ENCODE assay signal across 9 cellular contexts in genomic region chr11:47918882-47919495, GRCh38.
A peak's percentile ranks its signal among the peaks of the same experiment; 100 is the strongest.
DNase-seq lines count a peak whose midpoint lies in the region; ATAC-seq and TF ChIP-seq lines count a peak whose summit lies in the region.
"Had no signal": no experiment of that assay in that cellular context is flagged by ENCODE, and none has a peak within 500 bp of the region (broad histone marks: within the 10 kb centered on the region; RNA-seq: fewer than 3 reads in every experiment).

No MANE protein-coding gene starts in this region.

- TF ChIP-seq CTCF in foreskin keratinocyte (conservative IDR thresholded peaks at IDR 0.05), result no peak

- no peak overlapping the region for H3K4me3 ChIP-seq in SJSA1
- H3K4me3 ChIP-seq in stomach smooth muscle (ENCODE audit: low read length in 2 of 2), result no peak overlapping the region
- H3K4me3 ChIP-seq: gastrocnemius medialis, ovary had no signal

- H3K36me3 ChIP-seq in SJSA1, result no peaks in the 10 kb centered on the region
- no peaks in the 10 kb centered on the region for H3K36me3 ChIP-seq in stomach smooth muscle (ENCODE audit: control insufficient read depth in 2 of 2, insufficient read depth in 2 of 2, low read length in 2 of 2)
- H3K36me3 ChIP-seq: gastrocnemius medialis, ovary had no signal

- no peaks in the 10 kb centered on the region for H3K27me3 ChIP-seq in SJSA1 (replicated peaks)
- no peaks in the 10 kb centered on the region for H3K27me3 ChIP-seq in foreskin keratinocyte
- H3K27me3 ChIP-seq in stomach smooth muscle (ENCODE audit: control insufficient read depth in 1 of 2, insufficient read depth in 2 of 2, low read length in 2 of 2), result no peaks in the 10 kb centered on the region
- H3K27me3 ChIP-seq: gastrocnemius medialis, ovary had no signal

- H3K4me1 ChIP-seq in SJSA1 (replicated peaks) (peaks cover 51% of the 10 kb centered on the region), foreskin keratinocyte (peaks cover 4% of the 10 kb centered on the region), stomach smooth muscle (ENCODE audit: control insufficient read depth, insufficient read depth, low read length) (peaks cover 33% of the 10 kb centered on the region)

- peak; percentile 54 for DNase-seq in HCEC 1CT
- DNase-seq in SJSA1 (ENCODE audit: low read depth in 1 of 2, low spot score in 2 of 2), result peak; percentile 81 to 85
- peak in 1 of 2 donors; percentile 32 for DNase-seq in foreskin keratinocyte
- no peak for DNase-seq in NCI-H1436 (lab: John Stamatoyannopoulos, UW)
- no peak for DNase-seq in retina
- no peak for DNase-seq in Right ventricle myocardium superior

- no peaks in the 10 kb centered on the region for H3K9me3 ChIP-seq in SJSA1 (replicated peaks)
- H3K9me3 ChIP-seq in stomach smooth muscle (ENCODE audit: control insufficient read depth in 2 of 2, low read length in 2 of 2), result no peaks in the 10 kb centered on the region
- H3K9me3 ChIP-seq: gastrocnemius medialis, ovary had no signal

- H3K9ac ChIP-seq in stomach smooth muscle (ENCODE audit: low read length in 2 of 2), result no peak overlapping the region

- peak overlapping the region; percentile 68 for H3K27ac ChIP-seq in SJSA1
- H3K27ac ChIP-seq in foreskin keratinocyte, result no peak overlapping the region
- H3K27ac ChIP-seq in stomach smooth muscle (ENCODE audit: low read length), result peak overlapping the region; percentile 81
- H3K27ac ChIP-seq: gastrocnemius medialis had no signal

- intact Hi-C loops in Right ventricle myocardium superior (cut with DNase I), result no loop called here

- ATAC-seq in foreskin keratinocyte (peak; percentile 47), Right ventricle myocardium superior (ENCODE audit: poor library complexity) (no peak)

Comparison
In these comparisons a context has a peak if more than half of its experiments do, and no peak if none do; other contexts are left out.
1. DNase-seq: peak in HCEC 1CT (single experiment) and SJSA1 (2 of 2); none in NCI-H1436 (single experiment), retina (single experiment) and Right ventricle myocardium superior (single experiment).